21 cellular contexts compared by ENCODE assay signal in genomic region chr3:13148126-13148525, GRCh38.
"Had no signal": no experiment of that assay in that cellular context is flagged by ENCODE, and none has a peak within 500 bp of the region (broad histone marks: within the 10 kb centered on the region; RNA-seq: fewer than 3 reads in every experiment).

No MANE protein-coding gene starts in this region.

- DNase-seq: activated CD4-positive, alpha-beta T cell treated with anti-CD3 and anti-CD28 coated beads for 1 hour; activated CD4-positive, alpha-beta T cell treated with anti-CD3 and anti-CD28 coated beads, Interleukin-2, amount 50 U/mL, for 1 hour; activated CD8-positive, alpha-beta memory T cell treated with anti-CD3 and anti-CD28 coated beads for 24 hours; activated effector memory CD4-positive, alpha-beta T cell treated with anti-CD3 and anti-CD28 coated beads, Interleukin-2, amount 50 U/mL, for 16 hours; activated naive CD4-positive, alpha-beta T cell treated with anti-CD3 and anti-CD28 coated beads for 36 hours; effector CD8-positive, alpha-beta T cell; esophagus squamous epithelium; foreskin melanocyte; left lung; lower lobe of right lung; mesenchymal stem cell; natural killer cell; small intestine; stimulated activated CD4-positive, alpha-beta T cell treated with anti-CD3 and anti-CD28 coated beads, Interleukin-1b, Interleukin-23, amount 100 ng/mL, for 48 hours; stimulated activated naive B cell treated with anti-CD40 and anti-IgM and Interleukin-4, amounts not matched to agents 10 μg/mL and 1 μg/mL and 100 μg/mL, for 72 hours; T-cell; T-helper 9 cell; testis had no signal

- H3K36me3 Mint-ChIP-seq: natural killer cell, T-cell had no signal

- H3K4me3 Mint-ChIP-seq: activated naive CD4-positive, alpha-beta T cell treated with anti-CD3 and anti-CD28 coated beads for 36 hours; natural killer cell; stimulated activated naive B cell treated with anti-CD40 and anti-IgM and Interleukin-4, amounts not matched to agents 10 μg/mL and 1 μg/mL and 100 μg/mL, for 72 hours; T-cell had no signal

- H3K27me3 Mint-ChIP-seq: progenitor cell of endocrine pancreas, T-cell had no signal

- H3K27ac Mint-ChIP-seq: activated naive CD4-positive, alpha-beta T cell treated with anti-CD3 and anti-CD28 coated beads for 36 hours; natural killer cell; progenitor cell of endocrine pancreas had no signal

- ATAC-seq: left lung; lower lobe of right lung; natural killer cell; right lobe of liver; stimulated activated naive B cell treated with anti-CD40 and anti-IgM and Interleukin-4, amounts not matched to agents 10 μg/mL and 1 μg/mL and 100 μg/mL, for 72 hours; T-cell had no signal

- H3K9me3 Mint-ChIP-seq: activated naive CD4-positive, alpha-beta T cell treated with anti-CD3 and anti-CD28 coated beads for 36 hours; central memory CD8-positive, alpha-beta T cell; natural killer cell; T-cell had no signal
